8 cellular contexts compared by ENCODE assay signal in genomic region chr15:67241132-67241855, GRCh38. TPM values are rescaled to one million over a fixed set of nuclear protein-coding genes. Genes with fewer than 3 reads are reported as not detected.
DNase-seq lines count a peak whose midpoint lies in the region; ATAC-seq and TF ChIP-seq lines count a peak whose summit lies in the region.

No MANE protein-coding gene starts in this region.

- no peak overlapping the region for H3K4me3 ChIP-seq in CD8-positive, alpha-beta T cell (ENCODE audit: low read depth, low read length)
- H3K4me3 ChIP-seq in left lung = no peak overlapping the region

- H3K4me1 Mint-ChIP-seq in CD8-positive, alpha-beta T cell (ENCODE audit: low read depth) = peaks cover 56% of the 10 kb centered on the region
- H3K4me1 Mint-ChIP-seq in activated naive CD4-positive, alpha-beta T cell treated with anti-CD3 and anti-CD28 coated beads, Interleukin-2, amount 50 U/mL, for 24 hours = peaks cover 73% of the 10 kb centered on the region

- H3K36me3 ChIP-seq in CD8-positive, alpha-beta T cell (ENCODE audit: insufficient read depth, low read length) = no peaks in the 10 kb centered on the region
- peaks cover 0 to 6% of the 10 kb centered on the region in 2 donors for H3K36me3 ChIP-seq in left lung

- ATAC-seq in CD8-positive, alpha-beta T cell = peak; percentile 44
- peak; percentile 87 for ATAC-seq in GM19328 (IDR thresholded peaks at IDR 0.05; ENCODE audit: unreplicated experiment)
- ATAC-seq in HG03139 (IDR thresholded peaks at IDR 0.05; ENCODE audit: unreplicated experiment) = peak; percentile 82
- ATAC-seq in left lung = no peak

- TF ChIP-seq CTCF in CD8-positive, alpha-beta T cell (IDR thresholded peaks at IDR 0.05) = no peak
- no peak for TF ChIP-seq CTCF in left lung (IDR thresholded peaks at IDR 0.05)

- peaks cover 15% of the 10 kb centered on the region for H3K36me3 Mint-ChIP-seq in CD8-positive, alpha-beta T cell
- H3K36me3 Mint-ChIP-seq in activated naive CD4-positive, alpha-beta T cell treated with anti-CD3 and anti-CD28 coated beads, Interleukin-2, amount 50 U/mL, for 24 hours = peaks cover 16% of the 10 kb centered on the region

- no peak overlapping the region for H3K27ac ChIP-seq in CD8-positive, alpha-beta T cell (ENCODE audit: low read depth, low read length)
- H3K27ac ChIP-seq in left lung = no peak overlapping the region

- DNase-seq in CD8-positive, alpha-beta T cell = no peak
- no peak for DNase-seq in head of caudate nucleus
- DNase-seq in left lung = no peak
- no peak for DNase-seq in NOMO-1 treated with dmso at 0.1 percent for 144 hours (lab: John Stamatoyannopoulos, UW; ENCODE audit: unreplicated experiment)
- DNase-seq in hypothalamus (lab: John Stamatoyannopoulos, UW) = no peak

- POLR2A ChIA-PET in CD8-positive, alpha-beta T cell (lab: Charles Lee) = no interaction called here

- H3K27me3 ChIP-seq in CD8-positive, alpha-beta T cell (ENCODE audit: insufficient read depth, low read length) = no peaks in the 10 kb centered on the region
- H3K27me3 ChIP-seq in left lung = no peaks in the 10 kb centered on the region

- no peaks in the 10 kb centered on the region for H3K9me3 Mint-ChIP-seq in CD8-positive, alpha-beta T cell
- no peaks in the 10 kb centered on the region for H3K9me3 Mint-ChIP-seq in activated naive CD4-positive, alpha-beta T cell treated with anti-CD3 and anti-CD28 coated beads, Interleukin-2, amount 50 U/mL, for 24 hours

- peak overlapping the region; percentile 41 for H3K27ac Mint-ChIP-seq in CD8-positive, alpha-beta T cell
- H3K27ac Mint-ChIP-seq in activated naive CD4-positive, alpha-beta T cell treated with anti-CD3 and anti-CD28 coated beads, Interleukin-2, amount 50 U/mL, for 24 hours = peak overlapping the region; percentile 81

- CTCF ChIA-PET in CD8-positive, alpha-beta T cell (lab: Charles Lee) = interaction anchor here (1.1 to 2.4 kb wide), 5 partner anchors 10 to 295 kb away, joined by 3 to 15 read pairs (median 4); no protein-coding TSS in a partner anchor

- intact Hi-C loops in CD8-positive, alpha-beta T cell (cut with DNase I, micrococcal nuclease) = no loop called here
- intact Hi-C loops in head of caudate nucleus (cut with DNase I) = no loop called here
- intact Hi-C loops in left lung (cut with DNase I) = no loop called here

- H3K4me1 ChIP-seq in CD8-positive, alpha-beta T cell (ENCODE audit: insufficient read depth, low read length) = peaks cover 27% of the 10 kb centered on the region
- peaks cover 0 to 33% of the 10 kb centered on the region in 2 donors for H3K4me1 ChIP-seq in left lung

- H3K4me3 Mint-ChIP-seq in CD8-positive, alpha-beta T cell = peak overlapping the region; percentile 30
- peak overlapping the region; percentile 43 for H3K4me3 Mint-ChIP-seq in activated naive CD4-positive, alpha-beta T cell treated with anti-CD3 and anti-CD28 coated beads, Interleukin-2, amount 50 U/mL, for 24 hours

- no peaks in the 10 kb centered on the region for H3K9me3 ChIP-seq in CD8-positive, alpha-beta T cell (ENCODE audit: low read length)
- H3K9me3 ChIP-seq in left lung = no peaks in the 10 kb centered on the region

- no peaks in the 10 kb centered on the region for H3K27me3 Mint-ChIP-seq in CD8-positive, alpha-beta T cell (ENCODE audit: low read depth)
- H3K27me3 Mint-ChIP-seq in activated naive CD4-positive, alpha-beta T cell treated with anti-CD3 and anti-CD28 coated beads, Interleukin-2, amount 50 U/mL, for 24 hours = no peaks in the 10 kb centered on the region

RNA-seq across cellular contexts. Expression of gene AAGAB, which starts 13.2 kb away (rescaled TPM):
- total RNA-seq in CD8-positive, alpha-beta T cell = 10 to 100 TPM; 17.0 to 18.0 TPM
- 10 to 100 TPM; 35.5 to 42.4 TPM for total RNA-seq in left lung

RNA-seq across cellular contexts. Expression of gene IQCH, which starts 13.3 kb away (rescaled TPM):
- under 1 TPM; 0.39 to 0.60 TPM for total RNA-seq in CD8-positive, alpha-beta T cell
- total RNA-seq in left lung = 1 to 10 TPM; 1.6 to 3.2 TPM
